Comparison of ENCODE assay signal across 1 cellular context in genomic region chr5:14268738-14269137, GRCh38.
TF ChIP-seq lines count a peak whose summit lies in the region.

No MANE protein-coding gene starts in this region.

TF ChIP-seq in K562, 482 proteins besides CTCF, POLR2A, EP300 and RAD21 (continued from another document):
- TF ChIP-seq, protein P1, sequence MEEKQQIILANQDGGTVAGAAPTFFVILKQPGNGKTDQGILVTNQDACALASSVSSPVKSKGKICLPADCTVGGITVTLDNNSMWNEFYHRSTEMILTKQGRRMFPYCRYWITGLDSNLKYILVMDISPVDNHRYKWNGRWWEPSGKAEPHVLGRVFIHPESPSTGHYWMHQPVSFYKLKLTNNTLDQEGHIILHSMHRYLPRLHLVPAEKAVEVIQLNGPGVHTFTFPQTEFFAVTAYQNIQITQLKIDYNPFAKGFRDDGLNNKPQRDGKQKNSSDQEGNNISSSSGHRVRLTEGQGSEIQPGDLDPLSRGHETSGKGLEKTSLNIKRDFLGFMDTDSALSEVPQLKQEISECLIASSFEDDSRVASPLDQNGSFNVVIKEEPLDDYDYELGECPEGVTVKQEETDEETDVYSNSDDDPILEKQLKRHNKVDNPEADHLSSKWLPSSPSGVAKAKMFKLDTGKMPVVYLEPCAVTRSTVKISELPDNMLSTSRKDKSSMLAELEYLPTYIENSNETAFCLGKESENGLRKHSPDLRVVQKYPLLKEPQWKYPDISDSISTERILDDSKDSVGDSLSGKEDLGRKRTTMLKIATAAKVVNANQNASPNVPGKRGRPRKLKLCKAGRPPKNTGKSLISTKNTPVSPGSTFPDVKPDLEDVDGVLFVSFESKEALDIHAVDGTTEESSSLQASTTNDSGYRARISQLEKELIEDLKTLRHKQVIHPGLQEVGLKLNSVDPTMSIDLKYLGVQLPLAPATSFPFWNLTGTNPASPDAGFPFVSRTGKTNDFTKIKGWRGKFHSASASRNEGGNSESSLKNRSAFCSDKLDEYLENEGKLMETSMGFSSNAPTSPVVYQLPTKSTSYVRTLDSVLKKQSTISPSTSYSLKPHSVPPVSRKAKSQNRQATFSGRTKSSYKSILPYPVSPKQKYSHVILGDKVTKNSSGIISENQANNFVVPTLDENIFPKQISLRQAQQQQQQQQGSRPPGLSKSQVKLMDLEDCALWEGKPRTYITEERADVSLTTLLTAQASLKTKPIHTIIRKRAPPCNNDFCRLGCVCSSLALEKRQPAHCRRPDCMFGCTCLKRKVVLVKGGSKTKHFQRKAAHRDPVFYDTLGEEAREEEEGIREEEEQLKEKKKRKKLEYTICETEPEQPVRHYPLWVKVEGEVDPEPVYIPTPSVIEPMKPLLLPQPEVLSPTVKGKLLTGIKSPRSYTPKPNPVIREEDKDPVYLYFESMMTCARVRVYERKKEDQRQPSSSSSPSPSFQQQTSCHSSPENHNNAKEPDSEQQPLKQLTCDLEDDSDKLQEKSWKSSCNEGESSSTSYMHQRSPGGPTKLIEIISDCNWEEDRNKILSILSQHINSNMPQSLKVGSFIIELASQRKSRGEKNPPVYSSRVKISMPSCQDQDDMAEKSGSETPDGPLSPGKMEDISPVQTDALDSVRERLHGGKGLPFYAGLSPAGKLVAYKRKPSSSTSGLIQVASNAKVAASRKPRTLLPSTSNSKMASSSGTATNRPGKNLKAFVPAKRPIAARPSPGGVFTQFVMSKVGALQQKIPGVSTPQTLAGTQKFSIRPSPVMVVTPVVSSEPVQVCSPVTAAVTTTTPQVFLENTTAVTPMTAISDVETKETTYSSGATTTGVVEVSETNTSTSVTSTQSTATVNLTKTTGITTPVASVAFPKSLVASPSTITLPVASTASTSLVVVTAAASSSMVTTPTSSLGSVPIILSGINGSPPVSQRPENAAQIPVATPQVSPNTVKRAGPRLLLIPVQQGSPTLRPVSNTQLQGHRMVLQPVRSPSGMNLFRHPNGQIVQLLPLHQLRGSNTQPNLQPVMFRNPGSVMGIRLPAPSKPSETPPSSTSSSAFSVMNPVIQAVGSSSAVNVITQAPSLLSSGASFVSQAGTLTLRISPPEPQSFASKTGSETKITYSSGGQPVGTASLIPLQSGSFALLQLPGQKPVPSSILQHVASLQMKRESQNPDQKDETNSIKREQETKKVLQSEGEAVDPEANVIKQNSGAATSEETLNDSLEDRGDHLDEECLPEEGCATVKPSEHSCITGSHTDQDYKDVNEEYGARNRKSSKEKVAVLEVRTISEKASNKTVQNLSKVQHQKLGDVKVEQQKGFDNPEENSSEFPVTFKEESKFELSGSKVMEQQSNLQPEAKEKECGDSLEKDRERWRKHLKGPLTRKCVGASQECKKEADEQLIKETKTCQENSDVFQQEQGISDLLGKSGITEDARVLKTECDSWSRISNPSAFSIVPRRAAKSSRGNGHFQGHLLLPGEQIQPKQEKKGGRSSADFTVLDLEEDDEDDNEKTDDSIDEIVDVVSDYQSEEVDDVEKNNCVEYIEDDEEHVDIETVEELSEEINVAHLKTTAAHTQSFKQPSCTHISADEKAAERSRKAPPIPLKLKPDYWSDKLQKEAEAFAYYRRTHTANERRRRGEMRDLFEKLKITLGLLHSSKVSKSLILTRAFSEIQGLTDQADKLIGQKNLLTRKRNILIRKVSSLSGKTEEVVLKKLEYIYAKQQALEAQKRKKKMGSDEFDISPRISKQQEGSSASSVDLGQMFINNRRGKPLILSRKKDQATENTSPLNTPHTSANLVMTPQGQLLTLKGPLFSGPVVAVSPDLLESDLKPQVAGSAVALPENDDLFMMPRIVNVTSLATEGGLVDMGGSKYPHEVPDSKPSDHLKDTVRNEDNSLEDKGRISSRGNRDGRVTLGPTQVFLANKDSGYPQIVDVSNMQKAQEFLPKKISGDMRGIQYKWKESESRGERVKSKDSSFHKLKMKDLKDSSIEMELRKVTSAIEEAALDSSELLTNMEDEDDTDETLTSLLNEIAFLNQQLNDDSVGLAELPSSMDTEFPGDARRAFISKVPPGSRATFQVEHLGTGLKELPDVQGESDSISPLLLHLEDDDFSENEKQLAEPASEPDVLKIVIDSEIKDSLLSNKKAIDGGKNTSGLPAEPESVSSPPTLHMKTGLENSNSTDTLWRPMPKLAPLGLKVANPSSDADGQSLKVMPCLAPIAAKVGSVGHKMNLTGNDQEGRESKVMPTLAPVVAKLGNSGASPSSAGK (IDR thresholded peaks at IDR 0.05), result 0 out of 2 replicates have a peak, but pooled peaks have one; percentile 3
- TF ChIP-seq FOXJ2 (tag; IDR thresholded peaks at IDR 0.05), result 0 out of 2 replicates have a peak, but pooled peaks have one; percentile 55
- no peak for TF ChIP-seq OTX1 (CRISPR knock-in tag; IDR thresholded peaks at IDR 0.05)
- TF ChIP-seq ZC3H11A (IDR thresholded peaks at IDR 0.05; ENCODE audit: low read depth, low read length), result no peak
- no peak for TF ChIP-seq DNMT1 (IDR thresholded peaks at IDR 0.05)
- no peak for TF ChIP-seq ZNF445 (CRISPR knock-in tag; IDR thresholded peaks at IDR 0.05; ENCODE audit: low read depth)
